In the genomic region with DNA sequence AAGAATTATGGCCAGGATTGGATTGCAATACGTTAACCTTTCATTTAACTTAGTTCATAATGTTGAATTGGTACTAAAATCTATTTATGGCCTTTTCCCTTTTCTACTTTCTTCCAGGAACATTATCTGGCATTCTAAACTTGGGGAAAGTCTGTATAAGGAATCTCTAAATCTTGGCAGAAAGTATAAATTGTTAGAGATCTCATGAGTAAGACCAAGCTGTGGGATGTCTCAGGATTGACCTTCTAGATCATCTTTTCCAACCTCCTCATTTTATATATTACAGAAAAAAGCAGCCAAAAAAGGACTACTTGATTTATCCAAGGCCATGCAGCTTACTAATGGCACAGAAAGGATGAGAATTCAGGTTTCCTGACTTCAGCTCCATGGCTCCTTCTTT, we compare ENCODE assay signal across 27 cellular contexts.
"Had no signal": no experiment of that assay in that cellular context is flagged by ENCODE, and none has a peak within 500 bp of the region (broad histone marks: within the 10 kb centered on the region; RNA-seq: fewer than 3 reads in every experiment).

No MANE protein-coding gene starts in this region.

- H3K4me3 ChIP-seq: cardiac muscle cell, heart right ventricle, lower lobe of right lung, right lobe of liver, upper lobe of left lung had no signal

- H3K36me3 Mint-ChIP-seq: activated naive CD8-positive, alpha-beta T cell treated with anti-CD3 and anti-CD28 coated beads, Interleukin-2, amount 10 ng/mL, durations not matched to agents 7 days and 5 days; naive B cell; WTC11 had no signal

- H3K27ac ChIP-seq: cardiac muscle cell, heart right ventricle, lower lobe of right lung, right lobe of liver, upper lobe of left lung had no signal

- H3K27me3 ChIP-seq: cardiac muscle cell, heart right ventricle, right lobe of liver, upper lobe of left lung had no signal

- H3K27me3 Mint-ChIP-seq: activated naive CD8-positive, alpha-beta T cell treated with anti-CD3 and anti-CD28 coated beads, Interleukin-2, amount 10 ng/mL, durations not matched to agents 7 days and 5 days; activated T-cell treated with anti-CD3 and anti-CD28 coated beads, Interleukin-2, amount 50 U/mL, for 24 hours; activated T-helper 17 cell treated with anti-CD3 and anti-CD28 coated beads, Interleukin-2, amount 50 U/mL, for 72 hours; dendritic cell treated with granulocyte-macrophage colony-stimulating factor and Interleukin-4, amounts not matched to agents 40 ng/mL and 50 ng/mL, for 4 days; naive B cell had no signal

- ATAC-seq: activated T-helper 17 cell treated with anti-CD3 and anti-CD28 coated beads, Interleukin-2, amount 50 U/mL, for 72 hours; heart right ventricle; left colon; lower lobe of right lung; right lobe of liver; WTC11 had no signal

- H3K9me3 Mint-ChIP-seq: activated naive CD8-positive, alpha-beta T cell treated with anti-CD3 and anti-CD28 coated beads, Interleukin-2, amount 10 ng/mL, durations not matched to agents 7 days and 5 days; neural crest cell had no signal

- H3K27ac Mint-ChIP-seq: activated naive CD8-positive, alpha-beta T cell treated with anti-CD3 and anti-CD28 coated beads, Interleukin-2, amount 10 ng/mL, durations not matched to agents 7 days and 5 days; activated T-cell treated with anti-CD3 and anti-CD28 coated beads, Interleukin-2, amount 50 U/mL, for 24 hours; activated T-helper 17 cell treated with anti-CD3 and anti-CD28 coated beads, Interleukin-2, amount 50 U/mL, for 72 hours; dendritic cell treated with granulocyte-macrophage colony-stimulating factor and Interleukin-4, amounts not matched to agents 40 ng/mL and 50 ng/mL, for 4 days; naive B cell; T-helper 1 cell treated with Interleukin-12 subunit alpha and Interleukin-12 subunit beta and Interleukin-4 antibody, amounts not matched to agents 30 μg/mL and 1 μg/mL, for 36 hours; WTC11 had no signal

- H3K4me1 Mint-ChIP-seq: activated naive CD8-positive, alpha-beta T cell treated with anti-CD3 and anti-CD28 coated beads, Interleukin-2, amount 10 ng/mL, durations not matched to agents 7 days and 5 days; activated T-helper 17 cell treated with anti-CD3 and anti-CD28 coated beads, Interleukin-2, amount 50 U/mL, for 72 hours; naive B cell had no signal

- H3K4me1 ChIP-seq: heart right ventricle, lower lobe of right lung, right lobe of liver, upper lobe of left lung had no signal

- H3K9me3 ChIP-seq: lower lobe of right lung, right lobe of liver, upper lobe of left lung had no signal

- DNase-seq: activated CD4-positive, alpha-beta T cell treated with anti-CD3 and anti-CD28 coated beads, Interleukin-2, amount 50 U/mL, for 4 hours; activated CD8-positive, alpha-beta memory T cell treated with anti-CD3 and anti-CD28 coated beads for 24 hours; activated CD8-positive, alpha-beta memory T cell treated with anti-CD3 and anti-CD28 coated beads, Interleukin-2, amount 50 U/mL, for 4 hours; activated naive CD4-positive, alpha-beta T cell treated with Interleukin-2 at 50 U/mL for 16 hours; activated naive CD8-positive, alpha-beta T cell treated with anti-CD3 and anti-CD28 coated beads, Interleukin-2, amount 10 ng/mL, durations not matched to agents 7 days and 5 days; activated T-cell treated with anti-CD3 and anti-CD28 coated beads, Interleukin-2, amount 50 U/mL, for 24 hours; amygdala; effector CD4-positive, alpha-beta T cell; erythroblast; heart right ventricle; islet precursor cell; left colon; lower lobe of right lung; naive B cell; occipital lobe; posterior cingulate gyrus; right lobe of liver; stimulated activated CD4-positive, alpha-beta T cell treated with anti-CD3 and anti-CD28 coated beads, Interleukin-4, amount 100 ng/mL, for 1 hour; stimulated activated naive CD4-positive, alpha-beta T cell treated with Interleukin-2 at 50 U/mL for 16 hours; T1000; upper lobe of left lung had no signal

- H3K4me3 Mint-ChIP-seq: activated naive CD8-positive, alpha-beta T cell treated with anti-CD3 and anti-CD28 coated beads, Interleukin-2, amount 10 ng/mL, durations not matched to agents 7 days and 5 days; activated T-cell treated with anti-CD3 and anti-CD28 coated beads, Interleukin-2, amount 50 U/mL, for 24 hours; activated T-helper 17 cell treated with anti-CD3 and anti-CD28 coated beads, Interleukin-2, amount 50 U/mL, for 72 hours; dendritic cell treated with granulocyte-macrophage colony-stimulating factor and Interleukin-4, amounts not matched to agents 40 ng/mL and 50 ng/mL, for 4 days; naive B cell; neural crest cell; T-helper 1 cell treated with Interleukin-12 subunit alpha and Interleukin-12 subunit beta and Interleukin-4 antibody, amounts not matched to agents 30 μg/mL and 1 μg/mL, for 36 hours; WTC11 had no signal

- H3K36me3 ChIP-seq: cardiac muscle cell, heart right ventricle, lower lobe of right lung, right lobe of liver, upper lobe of left lung had no signal
